In genomic region chr17:76071497-76072148, GRCh38 we compare ENCODE assay signal across 1 cellular context.
TF ChIP-seq lines count a peak whose summit lies in the region.

No MANE protein-coding gene starts in this region.

TF ChIP-seq in GM12878, 131 proteins besides CTCF, POLR2A, EP300 and RAD21:
- TF ChIP-seq BACH1 (IDR thresholded peaks at IDR 0.05; ENCODE audit: borderline replicate concordance) (no peak), SUZ12 (IDR thresholded peaks at IDR 0.05; ENCODE audit: unreplicated experiment) (no peak), RUNX3 (IDR thresholded peaks at IDR 0.05; ENCODE audit: low read length) (peak; percentile 61), KDM1A (IDR thresholded peaks at IDR 0.05; ENCODE audit: borderline replicate concordance) (no peak), PKNOX1 (IDR thresholded peaks at IDR 0.05) (peak; percentile 67), KLF5 (IDR thresholded peaks at IDR 0.05; ENCODE audit: partially characterized antibody) (no peak), SKIL (IDR thresholded peaks at IDR 0.05; ENCODE audit: low read depth, poor library complexity, severe bottlenecking) (peak; percentile 29), NFIC (IDR thresholded peaks at IDR 0.05; ENCODE audit: low read depth, low read length) (0 out of 2 replicates have a peak, but pooled peaks have one; percentile 36), NR2F1 (conservative IDR thresholded peaks at IDR 0.05) (peak; percentile 46; the same call in 1 of the 2 replicates), JUNB (IDR thresholded peaks at IDR 0.05) (peak; percentile 66; the same call in 1 of the 2 replicates), POU2F2 (IDR thresholded peaks at IDR 0.05; ENCODE audit: borderline replicate concordance, low read depth, low read length) (0 out of 3 replicates have a peak, but pooled peaks have one; percentile 17), TBL1XR1 (IDR thresholded peaks at IDR 0.05; ENCODE audit: low read depth, low read length) (peak; percentile 80; the same call in 1 of the 2 replicates), BCL11A (IDR thresholded peaks at IDR 0.05; ENCODE audit: low read depth, low read length) (peak; percentile 62; the same call in 1 of the 2 replicates), MEF2A (IDR thresholded peaks at IDR 0.05; ENCODE audit: insufficient read depth, low read depth, low read length) (0 out of 2 replicates have a peak, but pooled peaks have one; percentile 18), EGR1 (IDR thresholded peaks at IDR 0.05; ENCODE audit: borderline replicate concordance in 1 of 2, low read depth in 2 of 2, low read length in 2 of 2) (no peak), CREM (IDR thresholded peaks at IDR 0.05; ENCODE audit: low read depth) (peak; percentile 7; the same call in 1 of the 2 replicates), IRF4 (IDR thresholded peaks at IDR 0.05; ENCODE audit: low read depth, low read length) (peak; percentile 73; the same call in 1 of the 2 replicates), FOXM1 (IDR thresholded peaks at IDR 0.05; ENCODE audit: low read depth, low read length) (peak; percentile 38; the same call in 1 of the 2 replicates), MAX (IDR thresholded peaks at IDR 0.05; ENCODE audit: low read depth, low read length) (no peak)
